ENCODE assay signal across 11 cellular contexts in genomic region chr9:132163876-132164603, GRCh38. TPM values are rescaled to one million over a fixed set of nuclear protein-coding genes. Genes with fewer than 3 reads are reported as not detected.
DNase-seq lines count a peak whose midpoint lies in the region; ATAC-seq, FAIRE-seq and TF ChIP-seq lines count a peak whose summit lies in the region.
"Had no signal": no experiment of that assay in that cellular context is flagged by ENCODE, and none has a peak within 500 bp of the region (broad histone marks: within the 10 kb centered on the region; RNA-seq: fewer than 3 reads in every experiment).

No MANE protein-coding gene starts in this region.

- H3K27ac Mint-ChIP-seq in activated naive CD8-positive, alpha-beta T cell treated with anti-CD3 and anti-CD28 coated beads, Interleukin-2, amount 50 U/mL, for 24 hours: no peak overlapping the region

- no peaks in the 10 kb centered on the region for H3K79me2 ChIP-seq in keratinocyte (ENCODE audit: control insufficient read depth, insufficient read depth, low read length)

- H3K4me1 ChIP-seq in keratinocyte (ENCODE audit: control insufficient read depth, extremely low read depth, insufficient read depth, low read length): peaks cover 3% of the 10 kb centered on the region
- H3K4me1 ChIP-seq in suprapubic skin: peaks cover 45% of the 10 kb centered on the region
- H3K4me1 ChIP-seq in ovary (ENCODE audit: insufficient read depth): peaks cover 9% of the 10 kb centered on the region

- no peak for TF ChIP-seq POLR2A in suprapubic skin (IDR thresholded peaks at IDR 0.05)
- TF ChIP-seq POLR2A in ovary (IDR thresholded peaks at IDR 0.05): no peak

- WGBS in suprapubic skin: 28% methylated on average over 43 of the region's 45 CpGs
- WGBS in ovary, 3 donors: 5 to 7% (median 7%) methylated on average over 45 of the region's 45 CpGs

- dilution Hi-C loops in keratinocyte (cut with MboI; ENCODE audit: extremely low pct_ligation_motif_present, low sequenced_read_pairs): loop anchor here (25.0 kb wide), 1 partner anchor 352 kb away; no protein-coding TSS in a partner anchor

- H3K27me3 ChIP-seq in keratinocyte (ENCODE audit: control insufficient read depth, extremely low read depth, insufficient read depth, low read length) (peaks cover 95% of the 10 kb centered on the region), suprapubic skin (peaks cover 97% of the 10 kb centered on the region), ovary (peaks cover 5% of the 10 kb centered on the region)

- H3K27ac ChIP-seq in keratinocyte (ENCODE audit: control insufficient read depth, insufficient read depth, low read length): no peak overlapping the region
- no peak overlapping the region for H3K27ac ChIP-seq in suprapubic skin
- no peak overlapping the region for H3K27ac ChIP-seq in ovary

- no peak overlapping the region for H3K4me3 ChIP-seq in keratinocyte (ENCODE audit: control insufficient read depth in 2 of 3, extremely low read depth in 1 of 3, insufficient read depth in 2 of 3, low read depth in 1 of 3, low read length in 3 of 3)
- peak overlapping the region; percentile 75 for H3K4me3 ChIP-seq in suprapubic skin
- no peak overlapping the region for H3K4me3 ChIP-seq in ovary

- H3K36me3 Mint-ChIP-seq in activated T-cell treated with anti-CD3 and anti-CD28 coated beads, Interleukin-2, amount 50 U/mL, for 4 hours (ENCODE audit: insufficient read depth): no peaks in the 10 kb centered on the region
- H3K36me3 Mint-ChIP-seq in activated naive CD8-positive, alpha-beta T cell treated with anti-CD3 and anti-CD28 coated beads, Interleukin-2, amount 50 U/mL, for 24 hours (ENCODE audit: low read depth): no peaks in the 10 kb centered on the region
- H3K36me3 Mint-ChIP-seq: IgD-negative memory B cell had no signal

- DNase-seq in activated T-cell treated with anti-CD3 and anti-CD28 coated beads, Interleukin-2, amount 50 U/mL, for 4 hours: no peak
- no peak for DNase-seq in activated T-cell treated with anti-CD3 and anti-CD28 coated beads, Interleukin-2, amount 50 U/mL, for 48 hours
- DNase-seq in activated naive CD8-positive, alpha-beta T cell treated with anti-CD3 and anti-CD28 coated beads, Interleukin-2, amount 50 U/mL, for 24 hours: no peak
- DNase-seq in keratinocyte (ENCODE audit: low read depth, low spot score): no peak
- DNase-seq in suprapubic skin (ENCODE audit: low spot score in 2 of 2): no peak
- no peak for DNase-seq in NCI-H146 treated with DMSO at 0.1 percent for 48 hours (lab: John Stamatoyannopoulos, UW; ENCODE audit: unreplicated experiment)
- no peak for DNase-seq in ovary
- DNase-seq in NOMO-1 (lab: John Stamatoyannopoulos, UW; ENCODE audit: unreplicated experiment in 2 of 2): no peak
- DNase-seq: NCI-H446 had no signal

- peaks cover 54% of the 10 kb centered on the region for H3K27me3 Mint-ChIP-seq in activated T-cell treated with anti-CD3 and anti-CD28 coated beads, Interleukin-2, amount 50 U/mL, for 4 hours (ENCODE audit: low read depth)
- peaks cover 57% of the 10 kb centered on the region for H3K27me3 Mint-ChIP-seq in activated naive CD8-positive, alpha-beta T cell treated with anti-CD3 and anti-CD28 coated beads, Interleukin-2, amount 50 U/mL, for 24 hours

- FAIRE-seq in keratinocyte (lab: Jason Lieb, UNC): no peak

- no peaks in the 10 kb centered on the region for H3K9me1 ChIP-seq in keratinocyte (ENCODE audit: control insufficient read depth, extremely low read depth, insufficient read depth, low read length)

- peak overlapping the region; percentile 29 for H3K4me3 Mint-ChIP-seq in activated T-cell treated with anti-CD3 and anti-CD28 coated beads, Interleukin-2, amount 50 U/mL, for 4 hours
- H3K4me3 Mint-ChIP-seq in activated naive CD8-positive, alpha-beta T cell treated with anti-CD3 and anti-CD28 coated beads, Interleukin-2, amount 50 U/mL, for 24 hours: peak overlapping the region; percentile 29

- H3K9me3 ChIP-seq in keratinocyte (ENCODE audit: control insufficient read depth, low read depth, low read length) (no peaks in the 10 kb centered on the region), suprapubic skin (no peaks in the 10 kb centered on the region), ovary (no peaks in the 10 kb centered on the region)

- intact Hi-C loops in ovary (cut with DNase I): loop anchor here in 1 of 4 donors (10.0 kb wide), 1 partner anchor 71 kb away; no protein-coding TSS in a partner anchor

- H3K4me2 ChIP-seq in keratinocyte (ENCODE audit: control insufficient read depth, extremely low read depth, insufficient read depth, low read depth, low read length): peak overlapping the region; percentile 16

- H4K20me1 ChIP-seq in keratinocyte (ENCODE audit: control insufficient read depth, extremely low read depth, insufficient read depth, low read length): peaks cover 9% of the 10 kb centered on the region

- no peak overlapping the region for H3K9ac ChIP-seq in keratinocyte (ENCODE audit: control insufficient read depth, extremely low read depth, insufficient read depth, low read length)

- peaks cover 9% of the 10 kb centered on the region for H3K4me1 Mint-ChIP-seq in activated T-cell treated with anti-CD3 and anti-CD28 coated beads, Interleukin-2, amount 50 U/mL, for 4 hours (ENCODE audit: low read depth)
- H3K4me1 Mint-ChIP-seq in activated naive CD8-positive, alpha-beta T cell treated with anti-CD3 and anti-CD28 coated beads, Interleukin-2, amount 50 U/mL, for 24 hours: peaks cover 9% of the 10 kb centered on the region

- H3K36me3 ChIP-seq in keratinocyte (ENCODE audit: control insufficient read depth in 2 of 2, extremely low read depth in 1 of 2, insufficient read depth in 2 of 2, low read length in 2 of 2): no peaks in the 10 kb centered on the region
- no peaks in the 10 kb centered on the region for H3K36me3 ChIP-seq in suprapubic skin
- H3K36me3 ChIP-seq in ovary: no peaks in the 10 kb centered on the region

- TF ChIP-seq CTCF in keratinocyte (optimal IDR thresholded peaks at IDR 0.05 in 1 of 3, IDR thresholded peaks at IDR 0.05 in 1 of 3, conservative IDR thresholded peaks at IDR 0.05 in 1 of 3; ENCODE audit: extremely low read depth in 1 of 3, insufficient read depth in 2 of 3, low read length in 3 of 3) (no peak), suprapubic skin (IDR thresholded peaks at IDR 0.05) (no peak), ovary (IDR thresholded peaks at IDR 0.05) (no peak)

- H2AFZ ChIP-seq in keratinocyte (ENCODE audit: control insufficient read depth, low read length): no peak overlapping the region

- H3K9me3 Mint-ChIP-seq in activated T-cell treated with anti-CD3 and anti-CD28 coated beads, Interleukin-2, amount 50 U/mL, for 4 hours: no peaks in the 10 kb centered on the region
- H3K9me3 Mint-ChIP-seq in activated naive CD8-positive, alpha-beta T cell treated with anti-CD3 and anti-CD28 coated beads, Interleukin-2, amount 50 U/mL, for 24 hours: no peaks in the 10 kb centered on the region

- no peak for ATAC-seq in activated T-cell treated with anti-CD3 and anti-CD28 coated beads, Interleukin-2, amount 50 U/mL, for 4 hours
- ATAC-seq in activated naive CD8-positive, alpha-beta T cell treated with anti-CD3 and anti-CD28 coated beads, Interleukin-2, amount 50 U/mL, for 24 hours: no peak

- TF ChIP-seq EP300 in suprapubic skin (IDR thresholded peaks at IDR 0.05) (no peak), ovary (IDR thresholded peaks at IDR 0.05) (no peak)

RNA-seq across cellular contexts. Expression of gene NTNG2, which starts 2.2 kb away (rescaled TPM):
- total RNA-seq in activated T-cell treated with anti-CD3 and anti-CD28 coated beads, Interleukin-2, amount 50 U/mL, for 4 hours: 1 to 10 TPM in 1 of 3 donors, under 1 TPM in 2; 0.91 to 1.4 (median 0.95) TPM
- 0.05 to 0.17 TPM (median 0.06 TPM) in 3 replicates for polyA plus RNA-seq in keratinocyte
- polyA plus RNA-seq in keratinocyte (2011; ENCODE audit: low read depth): not detected
- polyA plus RNA-seq in keratinocyte (2011; cell fraction: cytosol; rRNA removed): 0.09 and 0.53 TPM in 2 replicates
- 0.41 and 0.64 TPM in 2 replicates for polyA plus RNA-seq in keratinocyte (2011; cell fraction: nucleus; rRNA removed)
- 0.05 and 0.13 TPM in 2 replicates for polyA plus RNA-seq in keratinocyte (2012; ENCODE audit: low replicate concordance)
- 0.07 to 0.16 TPM (median 0.10 TPM) in 3 replicates for polyA minus RNA-seq in keratinocyte
- not detected for polyA minus RNA-seq in keratinocyte (2011; cell fraction: cytosol; rRNA and poly(A)+ RNA removed)
- 0.31 and 0.32 TPM in 2 replicates for polyA minus RNA-seq in keratinocyte (2011; cell fraction: nucleus; rRNA and poly(A)+ RNA removed)
- under 1 TPM; 0.08 to 0.80 (median 0.37) TPM for total RNA-seq in suprapubic skin
- 1 to 10 TPM in 4 of 7 donors, under 1 TPM in 3; 0.12 to 2.6 (median 1.5) TPM for total RNA-seq in ovary
- under 1 TPM; 0.23 to 0.39 TPM for polyA plus RNA-seq in ovary
- total RNA-seq: dermis blood vessel endothelial cell had no signal
